Comparison of ENCODE assay signal across 18 cellular contexts in the genomic region with DNA sequence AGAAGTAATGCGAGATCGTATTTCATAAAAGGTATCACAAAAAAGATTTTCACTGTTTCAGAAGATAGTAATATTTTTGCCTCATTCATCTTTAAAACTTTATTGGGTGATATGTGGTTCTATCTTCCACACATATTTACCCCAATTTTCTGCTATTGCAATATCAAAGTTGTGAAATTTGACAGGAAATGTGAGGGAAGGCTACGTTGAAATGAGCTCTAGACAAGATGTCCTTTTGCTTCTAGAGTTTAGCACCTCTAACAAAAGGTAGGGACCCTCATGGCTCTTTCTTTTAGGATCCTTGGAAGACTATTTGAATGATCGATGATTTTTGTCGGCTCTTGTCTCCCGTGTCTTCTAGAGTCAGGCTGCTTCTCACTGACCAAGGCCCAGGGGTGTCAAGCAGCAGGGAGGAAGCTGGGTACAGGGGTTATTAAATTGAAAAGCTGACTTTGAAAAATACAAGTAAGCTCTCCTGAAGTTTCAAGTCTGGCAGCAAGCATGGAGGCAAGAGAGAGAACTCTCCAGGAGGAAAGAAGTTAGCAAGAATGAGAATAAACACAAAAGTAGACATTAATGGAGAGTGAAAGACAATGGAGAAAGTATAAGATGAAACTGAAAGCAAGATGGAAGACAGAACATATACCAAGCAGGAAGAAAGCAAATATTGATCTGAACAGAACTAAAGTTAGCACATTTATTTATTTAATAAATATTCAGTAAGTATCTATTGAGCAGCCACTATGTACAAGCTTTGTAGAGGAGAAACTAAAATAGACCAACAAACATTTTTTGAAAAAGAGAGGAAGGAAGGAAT.
DNase-seq lines count a peak whose midpoint lies in the region; ATAC-seq and TF ChIP-seq lines count a peak whose summit lies in the region.
"Had no signal": no experiment of that assay in that cellular context is flagged by ENCODE, and none has a peak within 500 bp of the region (broad histone marks: within the 10 kb centered on the region; RNA-seq: fewer than 3 reads in every experiment).

No MANE protein-coding gene starts in this region.

- no peaks in the 10 kb centered on the region for H3K27me3 ChIP-seq in KMS-11 (ENCODE audit: insufficient read depth, low read depth)
- no peaks in the 10 kb centered on the region for H3K27me3 ChIP-seq in MG63
- no peaks in the 10 kb centered on the region for H3K27me3 ChIP-seq in aorta (ENCODE audit: control insufficient read depth in 1 of 2, insufficient read depth in 2 of 2, low read length in 1 of 2)
- H3K27me3 ChIP-seq: breast epithelium, stomach had no signal

- DNase-seq in activated CD8-positive, alpha-beta memory T cell treated with anti-CD3 and anti-CD28 coated beads, Interleukin-2, amount 10 ng/mL, durations not matched to agents 7 days and 5 days, result no peak
- DNase-seq in activated CD8-positive, alpha-beta memory T cell treated with anti-CD3 and anti-CD28 coated beads, Interleukin-2, amount 50 U/mL, for 4 hours, result no peak
- no peak for DNase-seq in activated naive CD4-positive, alpha-beta T cell treated with anti-CD3 and anti-CD28 coated beads, Interleukin-2, amount 50 U/mL, for 72 hours (ENCODE audit: low spot score in 2 of 2)
- DNase-seq in natural killer cell treated with Interleukin-12 subunit alpha and Interleukin-12 subunit beta and Interleukin-15 and Interleukin-18, amount 100 ng/mL, for 72 hours (ENCODE audit: low spot score), result no peak
- DNase-seq in MG63 (no peak), aorta (no peak), NCI-H1105 (lab: John Stamatoyannopoulos, UW) (no peak)
- DNase-seq: ACHN, DMS79 treated with DMSO at 0.1 percent for 48 hours, foreskin melanocyte, NCI-H187 treated with DMSO at 0.1 percent for 48 hours, NCI-H226, RPMI8226, stomach, SW 1271 had no signal

- H3K36me3 ChIP-seq in KMS-11 (ENCODE audit: insufficient read depth) (no peaks in the 10 kb centered on the region), MG63 (no peaks in the 10 kb centered on the region), aorta (ENCODE audit: control insufficient read depth in 1 of 2, insufficient read depth in 2 of 2, low read length in 1 of 2) (no peaks in the 10 kb centered on the region)
- H3K36me3 ChIP-seq: breast epithelium, stomach had no signal

- H3K9ac ChIP-seq in KMS-11, result no peak overlapping the region

- CTCF ChIA-PET in activated CD8-positive, alpha-beta memory T cell treated with anti-CD3 and anti-CD28 coated beads, Interleukin-2, amount 10 ng/mL, durations not matched to agents 7 days and 5 days (lab: Charles Lee), result interaction anchor here (0.7 to 1.7 kb wide), 4 partner anchors 12 to 154 kb away, joined by 3 to 5 read pairs (median 4); no protein-coding TSS in a partner anchor

- H3K4me1 ChIP-seq in KMS-11 (ENCODE audit: low read depth, poor library complexity, severe bottlenecking) (peaks cover 8% of the 10 kb centered on the region), aorta (ENCODE audit: control insufficient read depth in 1 of 2, insufficient read depth in 2 of 2, low read length in 2 of 2) (no peaks in the 10 kb centered on the region)
- H3K4me1 ChIP-seq: breast epithelium, stomach had no signal

- H3K27ac Mint-ChIP-seq in activated CD8-positive, alpha-beta memory T cell treated with anti-CD3 and anti-CD28 coated beads, Interleukin-2, amount 10 ng/mL, durations not matched to agents 7 days and 5 days, result peak overlapping the region; percentile 87
- peak overlapping the region; percentile 47 to 86 for H3K27ac Mint-ChIP-seq in activated naive CD4-positive, alpha-beta T cell treated with anti-CD3 and anti-CD28 coated beads, Interleukin-2, amount 50 U/mL, for 72 hours
- peak overlapping the region; percentile 95 for H3K27ac Mint-ChIP-seq in natural killer cell treated with Interleukin-12 subunit alpha and Interleukin-12 subunit beta and Interleukin-15 and Interleukin-18, amount 100 ng/mL, for 72 hours
- H3K27ac Mint-ChIP-seq: type B pancreatic cell had no signal

- H3K4me3 ChIP-seq in KMS-11 (IDR thresholded peaks at IDR 0.05; ENCODE audit: insufficient read depth, low read depth, low read length), result no peak overlapping the region
- H3K4me3 ChIP-seq in MG63, result no peak overlapping the region
- no peak overlapping the region for H3K4me3 ChIP-seq in aorta (ENCODE audit: low read length in 2 of 2)
- H3K4me3 ChIP-seq: breast epithelium, stomach had no signal

- 0 out of 2 replicates have a peak overlapping the region, but pooled peaks have one; percentile 0 for H3K4me2 ChIP-seq in KMS-11

- peak; percentile 49 for ATAC-seq in activated CD8-positive, alpha-beta memory T cell treated with anti-CD3 and anti-CD28 coated beads, Interleukin-2, amount 10 ng/mL, durations not matched to agents 7 days and 5 days
- no peak for ATAC-seq in activated naive CD4-positive, alpha-beta T cell treated with anti-CD3 and anti-CD28 coated beads, Interleukin-2, amount 50 U/mL, for 72 hours
- peak; percentile 73 to 80 for ATAC-seq in natural killer cell treated with Interleukin-12 subunit alpha and Interleukin-12 subunit beta and Interleukin-15 and Interleukin-18, amount 100 ng/mL, for 72 hours
- no peak for ATAC-seq in aorta (ENCODE audit: low FRiP score)

- no peaks in the 10 kb centered on the region for H3K27me3 Mint-ChIP-seq in activated CD8-positive, alpha-beta memory T cell treated with anti-CD3 and anti-CD28 coated beads, Interleukin-2, amount 10 ng/mL, durations not matched to agents 7 days and 5 days
- H3K27me3 Mint-ChIP-seq in natural killer cell treated with Interleukin-12 subunit alpha and Interleukin-12 subunit beta and Interleukin-15 and Interleukin-18, amount 100 ng/mL, for 72 hours, result no peaks in the 10 kb centered on the region
- H3K27me3 Mint-ChIP-seq: type B pancreatic cell had no signal

- peaks cover 16% of the 10 kb centered on the region for H3K9me3 Mint-ChIP-seq in activated CD8-positive, alpha-beta memory T cell treated with anti-CD3 and anti-CD28 coated beads, Interleukin-2, amount 10 ng/mL, durations not matched to agents 7 days and 5 days (ENCODE audit: low read depth)
- H3K9me3 Mint-ChIP-seq in activated naive CD4-positive, alpha-beta T cell treated with anti-CD3 and anti-CD28 coated beads, Interleukin-2, amount 50 U/mL, for 72 hours, result peaks cover 7 to 28% of the 10 kb centered on the region in 2 donors
- peaks cover 12% of the 10 kb centered on the region for H3K9me3 Mint-ChIP-seq in natural killer cell treated with Interleukin-12 subunit alpha and Interleukin-12 subunit beta and Interleukin-15 and Interleukin-18, amount 100 ng/mL, for 72 hours

- H3K4me3 Mint-ChIP-seq in activated CD8-positive, alpha-beta memory T cell treated with anti-CD3 and anti-CD28 coated beads, Interleukin-2, amount 10 ng/mL, durations not matched to agents 7 days and 5 days, result peak overlapping the region; percentile 56
- H3K4me3 Mint-ChIP-seq in natural killer cell treated with Interleukin-12 subunit alpha and Interleukin-12 subunit beta and Interleukin-15 and Interleukin-18, amount 100 ng/mL, for 72 hours, result peak overlapping the region; percentile 93
- H3K4me3 Mint-ChIP-seq: type B pancreatic cell had no signal

- no peaks in the 10 kb centered on the region for H4K20me1 ChIP-seq in KMS-11 (ENCODE audit: insufficient read depth)

- no peak overlapping the region for H2AFZ ChIP-seq in KMS-11 (ENCODE audit: low read depth)

- intact Hi-C loops in aorta (cut with DNase I), result no loop called here

- no peak for TF ChIP-seq CTCF in KMS-11 (conservative IDR thresholded peaks at IDR 0.05; ENCODE audit: low read depth, low read length)

- H3K36me3 Mint-ChIP-seq in activated CD8-positive, alpha-beta memory T cell treated with anti-CD3 and anti-CD28 coated beads, Interleukin-2, amount 10 ng/mL, durations not matched to agents 7 days and 5 days, result peaks cover 38% of the 10 kb centered on the region
- peaks cover 49 to 64% of the 10 kb centered on the region in 2 donors for H3K36me3 Mint-ChIP-seq in activated naive CD4-positive, alpha-beta T cell treated with anti-CD3 and anti-CD28 coated beads, Interleukin-2, amount 50 U/mL, for 72 hours
- H3K36me3 Mint-ChIP-seq in natural killer cell treated with Interleukin-12 subunit alpha and Interleukin-12 subunit beta and Interleukin-15 and Interleukin-18, amount 100 ng/mL, for 72 hours, result peaks cover 34% of the 10 kb centered on the region
- H3K36me3 Mint-ChIP-seq: type B pancreatic cell had no signal

- H3K4me1 Mint-ChIP-seq in activated CD8-positive, alpha-beta memory T cell treated with anti-CD3 and anti-CD28 coated beads, Interleukin-2, amount 10 ng/mL, durations not matched to agents 7 days and 5 days, result peaks cover 16% of the 10 kb centered on the region
- H3K4me1 Mint-ChIP-seq in natural killer cell treated with Interleukin-12 subunit alpha and Interleukin-12 subunit beta and Interleukin-15 and Interleukin-18, amount 100 ng/mL, for 72 hours (ENCODE audit: low read depth in 2 of 2), result peaks cover 50 to 52% of the 10 kb centered on the region in 2 donors

- H3K27ac ChIP-seq in KMS-11, result no peak overlapping the region
- no peak overlapping the region for H3K27ac ChIP-seq in aorta (ENCODE audit: low read depth in 1 of 2, low read length in 2 of 2)
- H3K27ac ChIP-seq: breast epithelium, stomach had no signal

- H3K9me3 ChIP-seq in MG63, result 0 out of 2 replicates have a peak, but pooled peaks cover 2% of the 10 kb centered on the region
- H3K9me3 ChIP-seq in aorta (ENCODE audit: control insufficient read depth, low read length), result peaks cover 1% of the 10 kb centered on the region
- H3K9me3 ChIP-seq: breast epithelium had no signal

- 88 to 90% methylated on average over 6 of the region's 6 CpGs for WGBS in aorta, 2 donors

- H3K79me2 ChIP-seq in KMS-11 (ENCODE audit: insufficient read depth, low read depth), result no peaks in the 10 kb centered on the region

Comparison
In these comparisons a context has a peak if more than half of its experiments do, and no peak if none do; other contexts are left out.
1. ATAC-seq: peak in activated CD8-positive, alpha-beta memory T cell treated with anti-CD3 and anti-CD28 coated beads, Interleukin-2, amount 10 ng/mL, durations not matched to agents 7 days and 5 days (single experiment) and natural killer cell treated with Interleukin-12 subunit alpha and Interleukin-12 subunit beta and Interleukin-15 and Interleukin-18, amount 100 ng/mL, for 72 hours (2 of 2); none in activated naive CD4-positive, alpha-beta T cell treated with anti-CD3 and anti-CD28 coated beads, Interleukin-2, amount 50 U/mL, for 72 hours (0 of 2) and aorta (single experiment).
2. Peak in every context shown above with its lines, with median percentiles within 50 percentile points of each other: H3K27ac Mint-ChIP-seq.